ENCODE assay signal across 21 cellular contexts in genomic region chr5:176748967-176749935, GRCh38.
DNase-seq lines count a peak whose midpoint lies in the region; TF ChIP-seq lines count a peak whose summit lies in the region.
"Had no signal": no experiment of that assay in that cellular context is flagged by ENCODE, and none has a peak within 500 bp of the region (broad histone marks: within the 10 kb centered on the region; RNA-seq: fewer than 3 reads in every experiment).

No MANE protein-coding gene starts in this region.

- no peak overlapping the region for H3K4me3 Mint-ChIP-seq in endodermal cell
- H3K4me3 Mint-ChIP-seq: B cell; CD8-positive, alpha-beta T cell; H9 had no signal

- 89 to 94% methylated on average over 16 to 21 of the region's 21 CpGs for whole genome bisulfite sequencing in endodermal cell (ENCODE audit: insufficient coverage in 1 of 2, insufficient read length in 1 of 2), 2 experiments

- in situ Hi-C loops in GM13976 (cut with MboI; ENCODE audit: low sequenced_read_pairs, unreplicated experiment): no loop called here

- peaks cover 11% of the 10 kb centered on the region for H3K27me3 Mint-ChIP-seq in endodermal cell (ENCODE audit: insufficient read depth)

- H3K36me3 ChIP-seq in BLaER1 treated with 17β-estradiol and CSF1 and Interleukin-3, amounts not matched to agents 10 nM and 100 nM: no peaks in the 10 kb centered on the region
- no peaks in the 10 kb centered on the region for H3K36me3 ChIP-seq in endodermal cell (ENCODE audit: control insufficient read depth, insufficient read depth, low read length)

- H3K4me2 ChIP-seq in BLaER1 treated with 17β-estradiol and CSF1 and Interleukin-3, amounts not matched to agents 10 nM and 100 nM: peak overlapping the region in 7 of 11 experiments; percentile 16 to 36 (median 28); a peak in 10 of 22 replicates

- H3K9me3 Mint-ChIP-seq in endodermal cell: no peaks in the 10 kb centered on the region
- H3K9me3 Mint-ChIP-seq: CD8-positive, alpha-beta T cell had no signal

- H3K27me3 ChIP-seq in BLaER1 treated with 17β-estradiol and CSF1 and Interleukin-3, amounts not matched to agents 10 nM and 100 nM: peaks cover 22 to 34% (median 28%) of the 10 kb centered on the region in 11 experiments
- H3K27me3 ChIP-seq in endodermal cell (ENCODE audit: control insufficient read depth, insufficient read depth, low read length, poor library complexity, severe bottlenecking): peaks cover 9% of the 10 kb centered on the region

- H3K4me3 ChIP-seq in BLaER1 treated with 17β-estradiol and CSF1 and Interleukin-3, amounts not matched to agents 10 nM and 100 nM: no peak overlapping the region
- H3K4me3 ChIP-seq in endodermal cell (ENCODE audit: low read length): no peak overlapping the region

- no peak overlapping the region for H3K27ac Mint-ChIP-seq in endodermal cell
- H3K27ac Mint-ChIP-seq: B cell; CD8-positive, alpha-beta T cell; H9 had no signal

- no peaks in the 10 kb centered on the region for H3K36me3 Mint-ChIP-seq in endodermal cell (ENCODE audit: low read depth)
- H3K36me3 Mint-ChIP-seq: CD8-positive, alpha-beta T cell had no signal

- peaks cover 12% of the 10 kb centered on the region for H3K4me1 Mint-ChIP-seq in endodermal cell

- peak; percentile 9 for DNase-seq in GM13976 (ENCODE audit: low spot score)
- DNase-seq in endodermal cell: peak; percentile 34
- DNase-seq in posterior vena cava (ENCODE audit: low spot score): peak; percentile 76
- DNase-seq in AML-193 (lab: John Stamatoyannopoulos, UW): no peak
- no peak for DNase-seq in NCI-H1436 (lab: John Stamatoyannopoulos, UW)
- no peak for DNase-seq in DMS53 treated with DMSO at 0.1 percent for 48 hours (lab: John Stamatoyannopoulos, UW; ENCODE audit: unreplicated experiment)
- no peak for DNase-seq in EL
- DNase-seq: ACHN, DND-41, GF-D8, H9, Karpas-422, MM.1S, NCI-H1105 treated with DMSO at 0.1 percent for 48 hours, NCI-H1930, NCI-H510A, NCI-H82, Right ventricle myocardium superior had no signal

- no peak overlapping the region for H3K9ac ChIP-seq in BLaER1 treated with 17β-estradiol and CSF1 and Interleukin-3, amounts not matched to agents 10 nM and 100 nM
- no peak overlapping the region for H3K9ac ChIP-seq in endodermal cell (ENCODE audit: extremely low read depth, low read length, poor library complexity, severe bottlenecking)

- TF ChIP-seq CTCF in GM13976 (IDR thresholded peaks at IDR 0.05; ENCODE audit: borderline replicate concordance, control extremely low read depth, extremely low read depth, insufficient read depth, missing control alignments) (no peak), endodermal cell (conservative IDR thresholded peaks at IDR 0.05) (no peak)

- intact Hi-C loops in posterior vena cava (cut with DNase I): no loop called here

- H3K27ac ChIP-seq in BLaER1 treated with 17β-estradiol and CSF1 and Interleukin-3, amounts not matched to agents 10 nM and 100 nM: no peak overlapping the region
- no peak overlapping the region for H3K27ac ChIP-seq in endodermal cell (ENCODE audit: low read depth, low read length)

- peaks cover 10 to 24% (median 18%) of the 10 kb centered on the region in 10 experiments; a peak in 19 of 20 replicates for H3K4me1 ChIP-seq in BLaER1 treated with 17β-estradiol and CSF1 and Interleukin-3, amounts not matched to agents 10 nM and 100 nM
- no peaks in the 10 kb centered on the region for H3K4me1 ChIP-seq in endodermal cell (ENCODE audit: control insufficient read depth, insufficient read depth, low read length)

- H4K20me1 ChIP-seq in BLaER1 treated with 17β-estradiol and CSF1 and Interleukin-3, amounts not matched to agents 10 nM and 100 nM: peaks cover 0 to 4% (median 0%) of the 10 kb centered on the region in 11 experiments; a peak in 4 of 22 replicates

- peaks cover 0 to 9% (median 6%) of the 10 kb centered on the region in 11 experiments; a peak in 8 of 22 replicates for H3K9me3 ChIP-seq in BLaER1 treated with 17β-estradiol and CSF1 and Interleukin-3, amounts not matched to agents 10 nM and 100 nM (replicated peaks in 1 of 11)
- no peaks in the 10 kb centered on the region for H3K9me3 ChIP-seq in endodermal cell (ENCODE audit: control insufficient read depth, low read length)

Comparison
In these comparisons a context has a peak if more than half of its experiments do, and no peak if none do; other contexts are left out.
1. DNase-seq: peak in GM13976 (single experiment), endodermal cell (single experiment) and posterior vena cava (single experiment); none in AML-193 (0 of 2), NCI-H1436 (single experiment), DMS53 treated with DMSO at 0.1 percent for 48 hours (single experiment) and EL (single experiment).